In the genomic region with DNA sequence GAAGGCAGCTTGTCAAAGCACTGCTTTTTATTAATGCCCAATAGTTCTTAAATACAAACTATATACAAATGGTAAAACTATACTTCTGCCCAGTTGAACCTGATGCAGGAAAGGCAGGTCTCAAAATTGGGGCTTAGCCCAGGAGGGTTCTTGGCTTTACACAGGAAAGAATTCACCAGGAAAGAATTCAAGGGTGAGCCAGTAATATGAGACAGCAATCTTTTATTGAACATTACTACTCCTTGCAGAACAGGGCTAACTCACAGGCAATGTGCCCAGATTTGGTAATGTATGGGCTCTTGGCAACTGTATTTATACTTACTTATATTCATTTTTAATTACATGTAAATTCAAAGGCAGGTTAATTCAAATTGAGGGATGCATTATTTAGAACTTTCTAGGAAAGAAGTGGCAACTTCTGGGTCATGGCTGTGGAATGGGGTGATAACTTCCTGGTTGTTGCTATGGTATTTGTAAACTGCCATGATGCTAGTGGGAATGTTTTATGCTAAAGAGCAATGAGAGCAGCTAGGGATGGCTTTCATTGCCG, we compare ENCODE assay signal across 20 cellular contexts.
DNase-seq lines count a peak whose midpoint lies in the region; ATAC-seq, FAIRE-seq and TF ChIP-seq lines count a peak whose summit lies in the region.
"Had no signal": no experiment of that assay in that cellular context is flagged by ENCODE, and none has a peak within 500 bp of the region (broad histone marks: within the 10 kb centered on the region; RNA-seq: fewer than 3 reads in every experiment).

No MANE protein-coding gene starts in this region.

- no peaks in the 10 kb centered on the region for H3K36me3 ChIP-seq in MG63
- no peaks in the 10 kb centered on the region for H3K36me3 ChIP-seq in bronchial epithelial cell (ENCODE audit: control insufficient read depth, insufficient read depth, low read length)
- H3K36me3 ChIP-seq: HAP-1 had no signal

- FAIRE-seq in bronchial epithelial cell (lab: Jason Lieb, UNC) (no peak), urothelium cell line (lab: Jason Lieb, UNC) (no peak)
- FAIRE-seq: GM12892, GM18507 had no signal

- no peak for TF ChIP-seq CTCF in bronchial epithelial cell (IDR thresholded peaks at IDR 0.05; ENCODE audit: insufficient read depth, low read length, severe bottlenecking)

- DNase-seq in ELR (ENCODE audit: low read depth) (peak; percentile 40), HS-27A (ENCODE audit: low read depth) (peak; percentile 14), MG63 (peak; percentile 31), bronchial epithelial cell (ENCODE audit: low read depth) (peak; percentile 4), amniotic stem cell (lab: John Stamatoyannopoulos, UW) (no peak), urothelium cell line (ENCODE audit: low spot score) (no peak)
- DNase-seq: C1 segment of cervical spinal cord; CD4-positive, CD25-positive, alpha-beta regulatory T cell; CD8-positive, alpha-beta memory T cell; COR-L47; DMS 273 treated with DMSO at 0.1 percent for 48 hours; DMS53; DND-41; EL; GDM1; GM23248 had no signal

- H3K27me3 ChIP-seq in MG63: no peaks in the 10 kb centered on the region
- no peaks in the 10 kb centered on the region for H3K27me3 ChIP-seq in bronchial epithelial cell (ENCODE audit: control insufficient read depth, insufficient read depth, low read length)

- ATAC-seq in HG02623 (IDR thresholded peaks at IDR 0.05; ENCODE audit: unreplicated experiment): no peak

- H3K4me3 ChIP-seq in MG63 (no peak overlapping the region), bronchial epithelial cell (ENCODE audit: low read depth, low read length) (no peak overlapping the region)
- H3K4me3 ChIP-seq: GM23248, HAP-1 had no signal

- H3K9me3 ChIP-seq in MG63: no peaks in the 10 kb centered on the region; the same call in 1 of the 2 replicates
- H3K9me3 ChIP-seq: HAP-1 had no signal

Comparison
In these comparisons a context has a peak if more than half of its experiments do, and no peak if none do; other contexts are left out.
1. DNase-seq: peak in ELR (single experiment), HS-27A (single experiment), MG63 (single experiment) and bronchial epithelial cell (single experiment); none in amniotic stem cell (single experiment) and urothelium cell line (single experiment).